ENCODE assay signal across 28 cellular contexts in genomic region chr2:98903064-98903355, GRCh38.
"Had no signal": no experiment of that assay in that cellular context is flagged by ENCODE, and none has a peak within 500 bp of the region (broad histone marks: within the 10 kb centered on the region; RNA-seq: fewer than 3 reads in every experiment).

No MANE protein-coding gene starts in this region.

- DNase-seq: activated CD4-positive, alpha-beta T cell treated with anti-CD3 and anti-CD28 coated beads for 36 hours; activated CD4-positive, CD25-positive, alpha-beta regulatory T cell; activated CD8-positive, alpha-beta T cell treated with anti-CD3 and anti-CD28 coated beads, Interleukin-2, amount 10 ng/mL, durations not matched to agents 7 days and 5 days; activated gamma-delta T cell; activated naive CD4-positive, alpha-beta T cell treated with anti-CD3 and anti-CD28 coated beads, Interleukin-2, amount 10 ng/mL, durations not matched to agents 7 days and 5 days; activated naive CD8-positive, alpha-beta T cell treated with anti-CD3 and anti-CD28 coated beads, Interleukin-2, amount 10 ng/mL, durations not matched to agents 7 days and 5 days; activated T-cell treated with anti-CD3 and anti-CD28 coated beads for 4 hours; activated T-cell treated with anti-CD3 and anti-CD28 coated beads, Interleukin-2, amount 50 U/mL, for 72 hours; dorsolateral prefrontal cortex; effector memory CD4-positive, alpha-beta T cell; foreskin keratinocyte; heart left ventricle; hypothalamus; left ventricle myocardium superior; naive thymus-derived CD8-positive, alpha-beta T cell; stimulated activated CD4-positive, alpha-beta T cell treated with anti-CD3 and anti-CD28 coated beads, Interleukin-1b, Interleukin-23, amount 100 ng/mL, for 48 hours; stimulated activated CD4-positive, alpha-beta T cell treated with anti-CD3 and anti-CD28 coated beads, Interleukin-4, amount 100 ng/mL, for 4 hours; stimulated activated CD8-positive, alpha-beta memory T cell treated with anti-CD3 and anti-CD28 coated beads, Interleukin-4, amount 100 ng/mL, for 48 hours; stimulated activated naive CD8-positive, alpha-beta T cell treated with anti-CD3 and anti-CD28 coated beads, Interleukin-15, amount 100 ng/mL, for 72 hours; substantia nigra; upper lobe of left lung had no signal

- H3K4me2 ChIP-seq: neural progenitor cell, smooth muscle cell had no signal

- H2AFZ ChIP-seq: neural progenitor cell had no signal

- ATAC-seq: activated CD4-positive, alpha-beta T cell treated with anti-CD3 and anti-CD28 coated beads for 36 hours; activated CD8-positive, alpha-beta memory T cell treated with anti-CD3 and anti-CD28 coated beads, Interleukin-2, amount 10 ng/mL, durations not matched to agents 7 days and 5 days; activated CD8-positive, alpha-beta T cell treated with anti-CD3 and anti-CD28 coated beads, Interleukin-2, amount 10 ng/mL, durations not matched to agents 7 days and 5 days; activated T-cell treated with anti-CD3 and anti-CD28 coated beads, Interleukin-2, amount 50 U/mL, for 72 hours; esophagus mucosa; foreskin keratinocyte; left ventricle myocardium superior; naive thymus-derived CD8-positive, alpha-beta T cell; stimulated activated naive CD8-positive, alpha-beta T cell treated with anti-CD3 and anti-CD28 coated beads, Interleukin-15, amount 100 ng/mL, for 72 hours had no signal

- H3K9ac ChIP-seq: neural progenitor cell had no signal

- H3K36me3 ChIP-seq: ascending aorta, heart left ventricle, neural progenitor cell, prostate gland, upper lobe of left lung had no signal

- H3K27me3 ChIP-seq: ascending aorta, dorsolateral prefrontal cortex, foreskin keratinocyte, heart left ventricle, neural progenitor cell, upper lobe of left lung had no signal

- H3K27ac ChIP-seq: ascending aorta, coronary artery, foreskin keratinocyte, heart left ventricle, neural progenitor cell, prostate gland, upper lobe of left lung had no signal

- H3K4me1 ChIP-seq: ascending aorta, foreskin keratinocyte, heart left ventricle, neural progenitor cell, prostate gland had no signal

- H3K4me3 ChIP-seq: ascending aorta, coronary artery, dorsolateral prefrontal cortex, heart left ventricle, neural progenitor cell, prostate gland, smooth muscle cell, upper lobe of left lung had no signal

- H3K9me3 ChIP-seq: ascending aorta, heart left ventricle, prostate gland, upper lobe of left lung had no signal
